In genomic region chr17:36545465-36546417, GRCh38 we compare ENCODE assay signal across 8 cellular contexts. TPM values are rescaled to one million over a fixed set of nuclear protein-coding genes. Genes with fewer than 3 reads are reported as not detected.
A peak's percentile ranks its signal among the peaks of the same experiment; 100 is the strongest.
DNase-seq lines count a peak whose midpoint lies in the region; ATAC-seq and TF ChIP-seq lines count a peak whose summit lies in the region.

No MANE protein-coding gene starts in this region.

- ATAC-seq in GM18505 (IDR thresholded peaks at IDR 0.05; ENCODE audit: unreplicated experiment) = peak; percentile 56
- ATAC-seq in HG02970 (IDR thresholded peaks at IDR 0.05; ENCODE audit: low FRiP score, unreplicated experiment) = peak; percentile 77

- TF ChIP-seq CTCF in retinal pigment epithelial cell (conservative IDR thresholded peaks at IDR 0.05; ENCODE audit: low read depth, low read length) = peak; percentile 1

- DNase-seq in NCI-H1930 (lab: John Stamatoyannopoulos, UW) (peak; percentile 98 to 99), T-helper 22 cell (ENCODE audit: low read depth) (peak; percentile 96), astrocyte of the hippocampus (ENCODE audit: low read depth, low spot score) (peak; percentile 99), hippocampal formation (lab: John Stamatoyannopoulos, UW) (peak; percentile 92 to 95), retinal pigment epithelial cell (ENCODE audit: low read depth) (peak; percentile 94), G401 (ENCODE audit: low spot score) (no peak)

- H3K4me3 ChIP-seq in retinal pigment epithelial cell (ENCODE audit: low read length) = peak overlapping the region; percentile 94

- TF ChIP-seq POLR2A in GM18505 (IDR thresholded peaks at IDR 0.05; ENCODE audit: borderline replicate concordance, extremely low read depth, insufficient read depth, insufficient read length) = peak; percentile 30

- in situ Hi-C loops in G401 (cut with HindIII; ENCODE audit: low sequenced_read_pairs) = no loop called here

RNA-seq across cellular contexts. Expression of gene GGNBP2, which starts 1.0 kb away (rescaled TPM):
- total RNA-seq in G401 (2014; rRNA removed; shearing (Covaris generic)) = 39.8 and 51.4 TPM in 2 replicates

RNA-seq across cellular contexts. Expression of gene PIGW, which starts 11.0 kb away (rescaled TPM):
- total RNA-seq in G401 (2014; rRNA removed; shearing (Covaris generic)) = 3.8 and 9.0 TPM in 2 replicates

RNA-seq across cellular contexts. Expression of gene MYO19, which starts 11.1 kb away (rescaled TPM):
- total RNA-seq in G401 (2014; rRNA removed; shearing (Covaris generic)) = 38.7 and 51.8 TPM in 2 replicates

RNA-seq across cellular contexts. Expression of gene DHRS11, which starts 45.9 kb away (rescaled TPM):
- 35.1 and 38.0 TPM in 2 replicates for total RNA-seq in G401 (2014; rRNA removed; shearing (Covaris generic))

RNA-seq across cellular contexts. Expression of gene MRM1, which starts 55.6 kb away (rescaled TPM):
- total RNA-seq in G401 (2014; rRNA removed; shearing (Covaris generic)) = 9.9 and 18.4 TPM in 2 replicates
